In genomic region chr3:52537165-52537635, GRCh38 we compare ENCODE assay signal across 8 cellular contexts. TPM values are rescaled to one million over a fixed set of nuclear protein-coding genes. Genes with fewer than 3 reads are reported as not detected.
DNase-seq lines count a peak whose midpoint lies in the region; ATAC-seq, FAIRE-seq and TF ChIP-seq lines count a peak whose summit lies in the region.

No MANE protein-coding gene starts in this region.

- TF ChIP-seq CTCF in body of pancreas (IDR thresholded peaks at IDR 0.05) (peak in 1 of 7 experiments; percentile 23), HepG2 (CRISPR knock-in tag; IDR thresholded peaks at IDR 0.05) (no peak), tibial artery (IDR thresholded peaks at IDR 0.05) (peak in 1 of 2 experiments; percentile 6)

- peak overlapping the region; percentile 28 to 61 for H3K4me3 ChIP-seq in body of pancreas
- H3K4me3 ChIP-seq in HepG2 (replicated peaks in 1 of 3; ENCODE audit: insufficient read depth in 1 of 3, low read depth in 2 of 3, low read length in 3 of 3) = peak overlapping the region; percentile 54 to 86 (median 62)
- peak overlapping the region; percentile 68 to 69 for H3K4me3 ChIP-seq in tibial artery

- peak overlapping the region; percentile 98 for H3K4me2 ChIP-seq in HepG2 (ENCODE audit: low read depth, low read length)

- in situ Hi-C loops in HepG2 (cut with HindIII; ENCODE audit: extremely low pct_ligation_motif_present, low pct_unique_long_range_greater_than_20kb) = no loop called here

- CTCF ChIA-PET in activated CD4-positive, alpha-beta T cell treated with anti-CD3 and anti-CD28 coated beads, Interleukin-2, amount 10 ng/mL, durations not matched to agents 7 days and 5 days (lab: Charles Lee) = interaction anchor here (1.6 kb wide), 1 partner anchor 10 kb away, joined by 3 read pairs; no protein-coding TSS in a partner anchor
- CTCF ChIA-PET in HepG2 (lab: Yijun Ruan, JAX; ENCODE audit: low intra/inter-chr PET ratio, low total read pairs) = no interaction called here

- no peaks in the 10 kb centered on the region for H3K27me3 Mint-ChIP-seq in activated CD4-positive, alpha-beta T cell treated with anti-CD3 and anti-CD28 coated beads, Interleukin-2, amount 10 ng/mL, durations not matched to agents 7 days and 5 days

- peak overlapping the region; percentile 94 for H3K4me3 Mint-ChIP-seq in activated CD4-positive, alpha-beta T cell treated with anti-CD3 and anti-CD28 coated beads, Interleukin-2, amount 10 ng/mL, durations not matched to agents 7 days and 5 days

- no peaks in the 10 kb centered on the region for H3K9me3 Mint-ChIP-seq in activated CD4-positive, alpha-beta T cell treated with anti-CD3 and anti-CD28 coated beads, Interleukin-2, amount 10 ng/mL, durations not matched to agents 7 days and 5 days

- no peaks in the 10 kb centered on the region for H3K36me3 ChIP-seq in body of pancreas (replicated peaks in 1 of 2; ENCODE audit: insufficient read depth in 1 of 2, low read depth in 2 of 2)
- H3K36me3 ChIP-seq in HepG2 (replicated peaks in 1 of 2; ENCODE audit: control insufficient read depth in 1 of 2, insufficient read depth in 2 of 2, low read length in 2 of 2) = peaks cover 0 to 18% of the 10 kb centered on the region in 2 experiments; a peak in 3 of 5 replicates
- peaks cover 0 to 15% (median 8%) of the 10 kb centered on the region in 3 donors for H3K36me3 ChIP-seq in tibial artery

- WGBS in body of pancreas, 2 donors = 0 to 1% methylated on average over 6 of the region's 6 CpGs
- WGBS in HepG2 (ENCODE audit: low lambda C conversion rate) = 0% methylated on average over 3 of the region's 6 CpGs

- no peaks in the 10 kb centered on the region for H3K9me3 ChIP-seq in body of pancreas
- no peaks in the 10 kb centered on the region for H3K9me3 ChIP-seq in HepG2 (ENCODE audit: low read length)
- no peaks in the 10 kb centered on the region for H3K9me3 ChIP-seq in tibial artery

- H3K27ac ChIP-seq in body of pancreas = peak overlapping the region; percentile 84 to 96 (median 92)
- H3K27ac ChIP-seq in HepG2 (ENCODE audit: extremely low read length, insufficient read depth, low read length) = peak overlapping the region; percentile 87
- peak overlapping the region; percentile 80 to 85 for H3K27ac ChIP-seq in tibial artery

- peaks cover 32% of the 10 kb centered on the region for H3K36me3 Mint-ChIP-seq in activated CD4-positive, alpha-beta T cell treated with anti-CD3 and anti-CD28 coated beads, Interleukin-2, amount 10 ng/mL, durations not matched to agents 7 days and 5 days (ENCODE audit: low read depth)

- ATAC-seq in body of pancreas = no peak
- peak; percentile 0 for ATAC-seq in HepG2
- no peak for ATAC-seq in GM18858 (IDR thresholded peaks at IDR 0.05; ENCODE audit: unreplicated experiment)

- H3K4me1 ChIP-seq in body of pancreas = peaks cover 55% of the 10 kb centered on the region
- H3K4me1 ChIP-seq in HepG2 (ENCODE audit: insufficient read depth, low read length) = peaks cover 54% of the 10 kb centered on the region
- H3K4me1 ChIP-seq in tibial artery = peaks cover 0 to 68% (median 57%) of the 10 kb centered on the region in 4 donors

- no peak for TF ChIP-seq POLR2A in body of pancreas (IDR thresholded peaks at IDR 0.05)
- TF ChIP-seq POLR2A in HepG2 (IDR thresholded peaks at IDR 0.05; ENCODE audit: insufficient read depth in 1 of 2, low read depth in 2 of 2, low read length in 2 of 2) = no peak

- no peak for TF ChIP-seq EP300 in HepG2 (IDR thresholded peaks at IDR 0.05; ENCODE audit: low read depth in 2 of 2, low read length in 2 of 2)
- TF ChIP-seq EP300 in HepG2 (CRISPR knock-in tag; IDR thresholded peaks at IDR 0.05; ENCODE audit: borderline replicate concordance) = no peak

- intact Hi-C loops in body of pancreas (cut with DNase I) = loop anchor here (10.0 kb wide), 1 partner anchor 82 kb away; the partner anchor contains the start of genes NISCH and TNNC1
- intact Hi-C loops in HepG2 (cut with micrococcal nuclease; ENCODE audit: unreplicated experiment) = no loop called here
- intact Hi-C loops in tibial artery (cut with DNase I; ENCODE audit: low total_unique reads) = loop anchor here (10.0 kb wide), 1 partner anchor 62 kb away; no protein-coding TSS in a partner anchor

- H3K27ac Mint-ChIP-seq in activated CD4-positive, alpha-beta T cell treated with anti-CD3 and anti-CD28 coated beads, Interleukin-2, amount 10 ng/mL, durations not matched to agents 7 days and 5 days = peak overlapping the region; percentile 97

- no peak for FAIRE-seq in HepG2 (lab: Jason Lieb, UNC)

- TF ChIP-seq RAD21 in HepG2 (CRISPR knock-in tag; IDR thresholded peaks at IDR 0.05) = no peak

- H3K27me3 ChIP-seq in body of pancreas = no peaks in the 10 kb centered on the region
- no peaks in the 10 kb centered on the region; a peak in 1 of 5 replicates for H3K27me3 ChIP-seq in HepG2 (ENCODE audit: control insufficient read depth in 1 of 2, insufficient read depth in 2 of 2, low read length in 2 of 2)
- no peaks in the 10 kb centered on the region for H3K27me3 ChIP-seq in tibial artery

- H3K79me2 ChIP-seq in HepG2 (ENCODE audit: insufficient read depth, low read length) = peaks cover 52% of the 10 kb centered on the region

- H3K9ac ChIP-seq in HepG2 (ENCODE audit: insufficient read depth, low read depth, low read length) = peak overlapping the region; percentile 93

- POLR2A ChIA-PET in activated CD4-positive, alpha-beta T cell treated with anti-CD3 and anti-CD28 coated beads, Interleukin-2, amount 10 ng/mL, durations not matched to agents 7 days and 5 days (lab: Charles Lee) = interaction anchor here (0.6 kb wide), 1 partner anchor 33 kb away, joined by 3 read pairs; no protein-coding TSS in a partner anchor
- POLR2A ChIA-PET in HepG2 (lab: Yijun Ruan, JAX) = no interaction called here

- BruUV-seq in HepG2 (replicated peaks; lab: Mats Ljungman, UMichigan) = TSS peak; percentile 60

- H4K20me1 ChIP-seq in HepG2 (ENCODE audit: insufficient read depth, low read length) = peaks cover 13% of the 10 kb centered on the region

- peaks cover 51% of the 10 kb centered on the region for H3K4me1 Mint-ChIP-seq in activated CD4-positive, alpha-beta T cell treated with anti-CD3 and anti-CD28 coated beads, Interleukin-2, amount 10 ng/mL, durations not matched to agents 7 days and 5 days

- DNase-seq in activated CD4-positive, alpha-beta T cell treated with anti-CD3 and anti-CD28 coated beads, Interleukin-2, amount 10 ng/mL, durations not matched to agents 7 days and 5 days = no peak
- no peak for DNase-seq in activated CD4-positive, alpha-beta T cell treated with anti-CD3 and anti-CD28 coated beads, Interleukin-2, amount 50 U/mL, for 1 hour
- no peak for DNase-seq in body of pancreas
- DNase-seq in HepG2 (ENCODE audit: low spot score) = no peak
- DNase-seq in tibial artery = no peak
- DNase-seq in retina = no peak
- no peak for DNase-seq in AG08395 (ENCODE audit: low spot score)

- no peak overlapping the region for H2AFZ ChIP-seq in HepG2 (ENCODE audit: low read length)

RNA-seq across cellular contexts. Expression of gene UQCC5, which starts 0.8 kb away (rescaled TPM):
- 10 to 100 TPM in 1 of 2 experiments, 1 to 10 TPM in 1; 8.5 to 11.7 TPM for total RNA-seq in activated CD4-positive, alpha-beta T cell treated with anti-CD3 and anti-CD28 coated beads, Interleukin-2, amount 10 ng/mL, durations not matched to agents 7 days and 5 days
- total RNA-seq in body of pancreas (1 to 10 TPM in 1 of 2 donors, under 1 TPM in 1; 0.78 to 7.3 TPM), HepG2 (2016; rRNA removed; fragmentation: Illumina TruSeq; extraction: Trizol) (29.5 and 33.7 TPM in 2 replicates)
- 45.8 and 54.6 TPM in 2 replicates for total RNA-seq in HepG2 (2016; cell fraction: cytosol; rRNA removed; fragmentation: Illumina TruSeq; extraction: Trizol; ENCODE audit: low read depth)
- 26.7 and 30.2 TPM in 2 replicates for total RNA-seq in HepG2 (2016; cell fraction: insoluble cytoplasmic fraction; rRNA removed; fragmentation: Illumina TruSeq; extraction: Trizol)
- 28.0 and 35.7 TPM in 2 replicates for total RNA-seq in HepG2 (2016; cell fraction: membrane; rRNA removed; fragmentation: Illumina TruSeq; extraction: Trizol)
- total RNA-seq in HepG2 (2016; cell fraction: nucleus; rRNA removed; fragmentation: Illumina TruSeq; extraction: Trizol) = 13.6 and 19.8 TPM in 2 replicates
- 15.4 and 15.7 TPM in 2 replicates for polyA plus RNA-seq in HepG2 (2011; rRNA removed)
- 16.5 and 17.9 TPM in 2 replicates for polyA plus RNA-seq in HepG2 (2011; cell fraction: cytosol; rRNA removed)
- 23.9 and 45.2 TPM in 2 replicates for polyA plus RNA-seq in HepG2 (2011; cell fraction: nucleus; rRNA removed)
- 7.0 and 36.2 TPM in 2 replicates for polyA plus RNA-seq in HepG2 (2012)
- 58.7 and 84.5 TPM in 2 replicates for polyA plus RNA-seq in HepG2 (2016; cell fraction: cytosol; fragmentation: Illumina TruSeq; extraction: Trizol; ENCODE audit: low read depth)
- polyA plus RNA-seq in HepG2 (2016; cell fraction: insoluble cytoplasmic fraction; fragmentation: Illumina TruSeq; extraction: Trizol; ENCODE audit: low read depth) = 49.0 and 49.7 TPM in 2 replicates
- polyA plus RNA-seq in HepG2 (2016; cell fraction: membrane; fragmentation: Illumina TruSeq; extraction: Trizol; ENCODE audit: low read depth) = 35.2 and 53.6 TPM in 2 replicates
- 38.0 and 44.8 TPM in 2 replicates for polyA plus RNA-seq in HepG2 (2016; cell fraction: nucleus; fragmentation: Illumina TruSeq; extraction: Trizol; ENCODE audit: insufficient read depth, low read depth)
- polyA minus RNA-seq in HepG2 (2011; rRNA and poly(A)+ RNA removed; ENCODE audit: low replicate concordance) = 9.6 and 17.6 TPM in 2 replicates
- 5.4 and 10.7 TPM in 2 replicates for polyA minus RNA-seq in HepG2 (2011; cell fraction: cytosol; rRNA and poly(A)+ RNA removed)
- 13.0 and 14.4 TPM in 2 replicates for polyA minus RNA-seq in HepG2 (2011; cell fraction: nucleus; rRNA and poly(A)+ RNA removed)

RNA-seq across cellular contexts. Expression of gene NT5DC2, which starts 3.5 kb away (rescaled TPM):
- total RNA-seq in activated CD4-positive, alpha-beta T cell treated with anti-CD3 and anti-CD28 coated beads, Interleukin-2, amount 10 ng/mL, durations not matched to agents 7 days and 5 days = 10 to 100 TPM; 22.1 to 23.8 TPM
- total RNA-seq in body of pancreas (10 to 100 TPM; 25.4 to 32.4 TPM), HepG2 (2016; rRNA removed; fragmentation: Illumina TruSeq; extraction: Trizol) (105 and 131 TPM in 2 replicates)
- 335 and 351 TPM in 2 replicates for total RNA-seq in HepG2 (2016; cell fraction: cytosol; rRNA removed; fragmentation: Illumina TruSeq; extraction: Trizol; ENCODE audit: low read depth)
- 92.9 and 127 TPM in 2 replicates for total RNA-seq in HepG2 (2016; cell fraction: insoluble cytoplasmic fraction; rRNA removed; fragmentation: Illumina TruSeq; extraction: Trizol)
- 398 and 413 TPM in 2 replicates for total RNA-seq in HepG2 (2016; cell fraction: membrane; rRNA removed; fragmentation: Illumina TruSeq; extraction: Trizol)
- total RNA-seq in HepG2 (2016; cell fraction: nucleus; rRNA removed; fragmentation: Illumina TruSeq; extraction: Trizol) = 102 and 116 TPM in 2 replicates
- 217 and 240 TPM in 2 replicates for polyA plus RNA-seq in HepG2 (2011; rRNA removed)
- 148 and 220 TPM in 2 replicates for polyA plus RNA-seq in HepG2 (2011; cell fraction: cytosol; rRNA removed)
- 493 and 549 TPM in 2 replicates for polyA plus RNA-seq in HepG2 (2011; cell fraction: nucleus; rRNA removed)
- 109 and 144 TPM in 2 replicates for polyA plus RNA-seq in HepG2 (2012)
- 760 and 829 TPM in 2 replicates for polyA plus RNA-seq in HepG2 (2016; cell fraction: cytosol; fragmentation: Illumina TruSeq; extraction: Trizol; ENCODE audit: low read depth)
- 161 and 192 TPM in 2 replicates for polyA plus RNA-seq in HepG2 (2016; cell fraction: insoluble cytoplasmic fraction; fragmentation: Illumina TruSeq; extraction: Trizol; ENCODE audit: low read depth)
- 646 and 710 TPM in 2 replicates for polyA plus RNA-seq in HepG2 (2016; cell fraction: membrane; fragmentation: Illumina TruSeq; extraction: Trizol; ENCODE audit: low read depth)
- polyA plus RNA-seq in HepG2 (2016; cell fraction: nucleus; fragmentation: Illumina TruSeq; extraction: Trizol; ENCODE audit: insufficient read depth, low read depth) = 319 and 344 TPM in 2 replicates
- polyA minus RNA-seq in HepG2 (2011; rRNA and poly(A)+ RNA removed; ENCODE audit: low replicate concordance) = 166 and 240 TPM in 2 replicates
- 60.3 and 89.1 TPM in 2 replicates for polyA minus RNA-seq in HepG2 (2011; cell fraction: cytosol; rRNA and poly(A)+ RNA removed)
- polyA minus RNA-seq in HepG2 (2011; cell fraction: nucleus; rRNA and poly(A)+ RNA removed) = 74.0 and 75.3 TPM in 2 replicates

RNA-seq across cellular contexts. Expression of gene STAB1, which starts 42.1 kb away (rescaled TPM):
- under 1 TPM; 0.02 to 0.15 TPM for total RNA-seq in activated CD4-positive, alpha-beta T cell treated with anti-CD3 and anti-CD28 coated beads, Interleukin-2, amount 10 ng/mL, durations not matched to agents 7 days and 5 days
- total RNA-seq in body of pancreas (10 to 100 TPM; 50.4 to 55.3 TPM), HepG2 (2016; rRNA removed; fragmentation: Illumina TruSeq; extraction: Trizol) (0.09 and 0.28 TPM in 2 replicates)
- not detected in 2 replicates for total RNA-seq in HepG2 (2016; cell fraction: cytosol; rRNA removed; fragmentation: Illumina TruSeq; extraction: Trizol; ENCODE audit: low read depth)
- 0.11 and 0.18 TPM in 2 replicates for total RNA-seq in HepG2 (2016; cell fraction: insoluble cytoplasmic fraction; rRNA removed; fragmentation: Illumina TruSeq; extraction: Trizol)
- 0.31 TPM in 1 of 2 replicates, not detected in the other for total RNA-seq in HepG2 (2016; cell fraction: membrane; rRNA removed; fragmentation: Illumina TruSeq; extraction: Trizol)
- 0.13 and 0.16 TPM in 2 replicates for total RNA-seq in HepG2 (2016; cell fraction: nucleus; rRNA removed; fragmentation: Illumina TruSeq; extraction: Trizol)
- polyA plus RNA-seq in HepG2 (2011; rRNA removed) = 0.34 and 0.59 TPM in 2 replicates
- 0.13 and 0.16 TPM in 2 replicates for polyA plus RNA-seq in HepG2 (2011; cell fraction: cytosol; rRNA removed)
- 4.1 and 4.3 TPM in 2 replicates for polyA plus RNA-seq in HepG2 (2011; cell fraction: nucleus; rRNA removed)
- 0.23 and 0.24 TPM in 2 replicates for polyA plus RNA-seq in HepG2 (2012)
- 0.02 and 0.14 TPM in 2 replicates for polyA plus RNA-seq in HepG2 (2016; cell fraction: cytosol; fragmentation: Illumina TruSeq; extraction: Trizol; ENCODE audit: low read depth)
- polyA plus RNA-seq in HepG2 (2016; cell fraction: insoluble cytoplasmic fraction; fragmentation: Illumina TruSeq; extraction: Trizol; ENCODE audit: low read depth) = 0.10 TPM in 1 of 2 replicates, not detected in the other
- not detected in 2 replicates for polyA plus RNA-seq in HepG2 (2016; cell fraction: membrane; fragmentation: Illumina TruSeq; extraction: Trizol; ENCODE audit: low read depth)
- 0.30 TPM in 1 of 2 replicates, not detected in the other for polyA plus RNA-seq in HepG2 (2016; cell fraction: nucleus; fragmentation: Illumina TruSeq; extraction: Trizol; ENCODE audit: insufficient read depth, low read depth)
- polyA minus RNA-seq in HepG2 (2011; rRNA and poly(A)+ RNA removed; ENCODE audit: low replicate concordance) = 0.26 and 1.0 TPM in 2 replicates
- 0.30 TPM in 1 of 2 replicates, not detected in the other for polyA minus RNA-seq in HepG2 (2011; cell fraction: cytosol; rRNA and poly(A)+ RNA removed)
- 0.50 and 0.90 TPM in 2 replicates for polyA minus RNA-seq in HepG2 (2011; cell fraction: nucleus; rRNA and poly(A)+ RNA removed)

Comparison
In these comparisons a context has a peak if more than half of its experiments do, and no peak if none do; other contexts are left out.
1. RNA of gene STAB1, which starts 42.1 kb away (total RNA-seq): 50.4 to 55.3 TPM in body of pancreas; 0.02 to 0.15 TPM in activated CD4-positive, alpha-beta T cell treated with anti-CD3 and anti-CD28 coated beads, Interleukin-2, amount 10 ng/mL, durations not matched to agents 7 days and 5 days and 0.09 to 0.31 TPM in HepG2; every median in the first group is over 10 times any median in the second.
2. Peak in every context shown above with its lines, with median percentiles within 50 percentile points of each other: H3K27ac ChIP-seq and H3K4me3 ChIP-seq.